21 cellular contexts compared by ENCODE assay signal in the genomic region with DNA sequence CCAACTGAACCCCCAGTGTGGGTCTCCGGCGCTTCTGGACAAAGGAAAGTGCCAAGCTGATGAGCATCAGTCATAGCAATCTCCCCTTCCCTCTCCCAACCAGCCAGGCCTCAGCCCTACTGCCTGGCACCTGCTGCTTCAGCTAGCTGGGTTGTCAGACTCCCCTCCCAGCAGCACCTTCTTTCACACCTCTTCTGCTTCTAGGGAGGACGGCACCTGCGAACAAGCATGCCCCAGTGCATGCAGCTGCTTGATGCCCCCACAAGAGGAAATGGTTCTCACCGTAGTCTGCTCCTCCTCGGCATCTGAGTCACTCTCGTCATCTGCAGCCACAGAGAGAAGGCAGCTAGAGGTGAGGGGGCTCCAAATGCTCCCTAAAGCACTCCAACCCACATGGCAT. TPM values are rescaled to one million over a fixed set of nuclear protein-coding genes. Genes with fewer than 3 reads are reported as not detected.
DNase-seq lines count a peak whose midpoint lies in the region; ATAC-seq and TF ChIP-seq lines count a peak whose summit lies in the region.
"Had no signal": no experiment of that assay in that cellular context is flagged by ENCODE, and none has a peak within 500 bp of the region (broad histone marks: within the 10 kb centered on the region; RNA-seq: fewer than 3 reads in every experiment).

No MANE protein-coding gene starts in this region.

- in situ Hi-C loops in mammary epithelial cell (cut with MboI; ENCODE audit: low sequenced_read_pairs in 2 of 2): no loop called here

- H3K4me3 ChIP-seq in mammary epithelial cell (replicated peaks in 1 of 3; ENCODE audit: insufficient read depth in 1 of 3, low read depth in 2 of 3, low read length in 3 of 3): no peak overlapping the region
- H3K4me3 ChIP-seq: BLaER1 treated with 17β-estradiol and CSF1 and Interleukin-3, amounts not matched to agents 10 nM and 100 nM; GM12878; GM23248; HAP-1 had no signal

- no peak overlapping the region for H2AFZ ChIP-seq in mammary epithelial cell (ENCODE audit: low read depth, low read length)
- H2AFZ ChIP-seq: GM23248 had no signal

- H4K20me1 ChIP-seq in mammary epithelial cell (ENCODE audit: insufficient read depth, low read length): no peaks in the 10 kb centered on the region

- 96% methylated on average over 7 of the region's 7 CpGs for WGBS in mammary epithelial cell (ENCODE audit: low coverage, missing lambda C conversion rate)

- no peak overlapping the region for H3K27ac Mint-ChIP-seq in endothelial cell (ENCODE audit: unreplicated experiment)
- H3K27ac Mint-ChIP-seq: B cell had no signal

- peak; percentile 24 for DNase-seq in NAMALWA (ENCODE audit: low spot score)
- no peak for DNase-seq in endothelial cell (ENCODE audit: low spot score)
- peak; percentile 72 for DNase-seq in putamen (ENCODE audit: low spot score)
- DNase-seq in mammary epithelial cell: no peak
- DNase-seq: CD8-positive, alpha-beta memory T cell; COR-L47; DMS 273 treated with DMSO at 0.1 percent for 48 hours; DMS53; DND-41; EL; GM23248 had no signal

- no peaks in the 10 kb centered on the region for H3K9me3 ChIP-seq in mammary epithelial cell (replicated peaks; ENCODE audit: insufficient read depth, low read length)
- H3K9me3 ChIP-seq: BLaER1 treated with 17β-estradiol and CSF1 and Interleukin-3, amounts not matched to agents 10 nM and 100 nM; HAP-1 had no signal

- no peak for TF ChIP-seq CTCF in VCaP (conservative IDR thresholded peaks at IDR 0.05)
- TF ChIP-seq CTCF in endothelial cell (IDR thresholded peaks at IDR 0.05; ENCODE audit: unreplicated experiment): no peak
- no peak for TF ChIP-seq CTCF in mammary epithelial cell (conservative IDR thresholded peaks at IDR 0.05 in 1 of 2, IDR thresholded peaks at IDR 0.05 in 1 of 2; ENCODE audit: extremely low read depth in 1 of 2, insufficient read depth in 1 of 2, low read depth in 1 of 2, low read length in 2 of 2)

- CTCF ChIA-PET in mammary epithelial cell (lab: Charles Lee; ENCODE audit: low non-redundant PET): no interaction called here

- peak overlapping the region; percentile 15 for H3K4me3 Mint-ChIP-seq in endothelial cell (ENCODE audit: unreplicated experiment)
- H3K4me3 Mint-ChIP-seq: B cell; CD8-positive, alpha-beta memory T cell had no signal

- no peaks in the 10 kb centered on the region for H3K4me1 Mint-ChIP-seq in endothelial cell (ENCODE audit: unreplicated experiment)
- H3K4me1 Mint-ChIP-seq: B cell; CD8-positive, alpha-beta memory T cell had no signal

- H3K4me2 ChIP-seq in mammary epithelial cell (ENCODE audit: insufficient read depth, low read depth, low read length): no peak overlapping the region
- H3K4me2 ChIP-seq: BLaER1 treated with 17β-estradiol and CSF1 and Interleukin-3, amounts not matched to agents 10 nM and 100 nM had no signal

- H3K36me3 ChIP-seq in mammary epithelial cell (ENCODE audit: insufficient read depth, low read length): peaks cover 39% of the 10 kb centered on the region

- intact Hi-C loops in mammary epithelial cell (cut with micrococcal nuclease): no loop called here

- no peaks in the 10 kb centered on the region for H3K9me3 Mint-ChIP-seq in endothelial cell (ENCODE audit: unreplicated experiment)
- H3K9me3 Mint-ChIP-seq: CD8-positive, alpha-beta memory T cell had no signal

- ATAC-seq in HG03097 (IDR thresholded peaks at IDR 0.05; ENCODE audit: low FRiP score, unreplicated experiment) (no peak), SK-N-SH treated with all-trans-retinoic acid at 6 μM for 48 hours (no peak)
- ATAC-seq: GM12878 had no signal

- dilution Hi-C loops in mammary epithelial cell (cut with HindIII; ENCODE audit: low sequenced_read_pairs): no loop called here

- no peaks in the 10 kb centered on the region for H3K27me3 ChIP-seq in mammary epithelial cell (ENCODE audit: insufficient read depth, low read length)
- H3K27me3 ChIP-seq: BLaER1 treated with 17β-estradiol and CSF1 and Interleukin-3, amounts not matched to agents 10 nM and 100 nM had no signal

- BruUV-seq in mammary epithelial cell (replicated peaks; lab: Mats Ljungman, UMichigan): no TSS peak

- no peaks in the 10 kb centered on the region for H3K4me1 ChIP-seq in mammary epithelial cell (ENCODE audit: insufficient read depth, low read length)
- H3K4me1 ChIP-seq: BLaER1 treated with 17β-estradiol and CSF1 and Interleukin-3, amounts not matched to agents 10 nM and 100 nM; HAP-1 had no signal

- H3K79me2 ChIP-seq in mammary epithelial cell (ENCODE audit: insufficient read depth, low read length): no peaks in the 10 kb centered on the region

- H3K27ac ChIP-seq in VCaP: peak overlapping the region; percentile 69
- H3K27ac ChIP-seq in mammary epithelial cell (ENCODE audit: insufficient read depth, low read depth, low read length): no peak overlapping the region
- H3K27ac ChIP-seq: BLaER1 treated with 17β-estradiol and CSF1 and Interleukin-3, amounts not matched to agents 10 nM and 100 nM; GM23248 had no signal

- no peak overlapping the region for H3K9ac ChIP-seq in mammary epithelial cell (ENCODE audit: insufficient read depth, low read length)
- H3K9ac ChIP-seq: GM23248 had no signal

- peaks cover 47% of the 10 kb centered on the region for H3K36me3 Mint-ChIP-seq in endothelial cell (ENCODE audit: low read depth, unreplicated experiment)

- peaks cover 1% of the 10 kb centered on the region for H3K27me3 Mint-ChIP-seq in endothelial cell (ENCODE audit: unreplicated experiment)
- H3K27me3 Mint-ChIP-seq: B cell; CD8-positive, alpha-beta memory T cell had no signal

TF ChIP-seq in SK-N-SH treated with all-trans-retinoic acid at 6 μM for 48 hours, 23 proteins besides CTCF, POLR2A, EP300 and RAD21 (continues in another document):
- no peak for TF ChIP-seq ZNF70 (CRISPR knock-in tag; IDR thresholded peaks at IDR 0.05)
- TF ChIP-seq ZFP3 (CRISPR knock-in tag; IDR thresholded peaks at IDR 0.05): no peak
- no peak for TF ChIP-seq TSHZ2 (CRISPR knock-in tag; IDR thresholded peaks at IDR 0.05)
- TF ChIP-seq, protein P1, sequence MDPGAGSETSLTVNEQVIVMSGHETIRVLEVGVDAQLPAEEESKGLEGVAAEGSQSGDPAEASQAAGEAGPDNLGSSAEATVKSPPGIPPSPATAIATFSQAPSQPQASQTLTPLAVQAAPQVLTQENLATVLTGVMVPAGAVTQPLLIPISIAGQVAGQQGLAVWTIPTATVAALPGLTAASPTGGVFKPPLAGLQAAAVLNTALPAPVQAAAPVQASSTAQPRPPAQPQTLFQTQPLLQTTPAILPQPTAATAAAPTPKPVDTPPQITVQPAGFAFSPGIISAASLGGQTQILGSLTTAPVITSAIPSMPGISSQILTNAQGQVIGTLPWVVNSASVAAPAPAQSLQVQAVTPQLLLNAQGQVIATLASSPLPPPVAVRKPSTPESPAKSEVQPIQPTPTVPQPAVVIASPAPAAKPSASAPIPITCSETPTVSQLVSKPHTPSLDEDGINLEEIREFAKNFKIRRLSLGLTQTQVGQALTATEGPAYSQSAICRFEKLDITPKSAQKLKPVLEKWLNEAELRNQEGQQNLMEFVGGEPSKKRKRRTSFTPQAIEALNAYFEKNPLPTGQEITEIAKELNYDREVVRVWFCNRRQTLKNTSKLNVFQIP (CRISPR knock-in tag; IDR thresholded peaks at IDR 0.05; ENCODE audit: borderline replicate concordance, low read depth): no peak
- TF ChIP-seq OSR1 (CRISPR knock-in tag; IDR thresholded peaks at IDR 0.05): no peak
- no peak for TF ChIP-seq BACH2 (CRISPR knock-in tag; IDR thresholded peaks at IDR 0.05; ENCODE audit: borderline replicate concordance)
- no peak for TF ChIP-seq ZC3H10 (CRISPR knock-in tag; IDR thresholded peaks at IDR 0.05)
- no peak for TF ChIP-seq ZNF8 (CRISPR knock-in tag; IDR thresholded peaks at IDR 0.05)
- no peak for TF ChIP-seq CREB5 (CRISPR knock-in tag; IDR thresholded peaks at IDR 0.05; ENCODE audit: low read depth)

RNA-seq across cellular contexts. Expression of gene THOC5, which starts 25.4 kb away (rescaled TPM):
- total RNA-seq in endothelial cell (ENCODE audit: unreplicated experiment): 76.4 TPM
- total RNA-seq in mammary epithelial cell: 10 to 100 TPM; 46.3 to 56.2 TPM
- polyA plus RNA-seq in mammary epithelial cell: 37.5 TPM
- polyA minus RNA-seq in mammary epithelial cell: 59.8 TPM

RNA-seq across cellular contexts. Expression of gene NEFH, which starts 48.1 kb away (rescaled TPM):
- total RNA-seq in endothelial cell (ENCODE audit: unreplicated experiment): 18.2 TPM
- under 1 TPM; 0.07 to 0.17 TPM for total RNA-seq in mammary epithelial cell
- 4.7 TPM for polyA plus RNA-seq in mammary epithelial cell
- 3.5 TPM for polyA minus RNA-seq in mammary epithelial cell
- total RNA-seq: A172, H4, HT-29 had no signal

RNA-seq across cellular contexts. Expression of gene NIPSNAP1, which starts 52.8 kb away (rescaled TPM):
- 78.0 TPM for total RNA-seq in endothelial cell (ENCODE audit: unreplicated experiment)
- 10 to 100 TPM; 48.6 to 63.0 TPM for total RNA-seq in mammary epithelial cell
- polyA plus RNA-seq in mammary epithelial cell: 42.7 TPM
- 33.6 TPM for polyA minus RNA-seq in mammary epithelial cell

Comparison
In these comparisons a context has a peak if more than half of its experiments do, and no peak if none do; other contexts are left out.
1. DNase-seq: peak in NAMALWA (single experiment) and putamen (single experiment); none in endothelial cell (single experiment) and mammary epithelial cell (single experiment).
2. RNA of gene NEFH, which starts 48.1 kb away (total RNA-seq): 18.2 TPM in endothelial cell (single experiment); 0.07 to 0.17 TPM in mammary epithelial cell; every median in the first group is over 10 times any median in the second.